ENCODE assay signal across 15 cellular contexts in genomic region chr21:25953659-25954058, GRCh38.
"Had no signal": no experiment of that assay in that cellular context is flagged by ENCODE, and none has a peak within 500 bp of the region (broad histone marks: within the 10 kb centered on the region; RNA-seq: fewer than 3 reads in every experiment).

No MANE protein-coding gene starts in this region.

- H3K27ac ChIP-seq: pancreas had no signal

- H3K4me1 ChIP-seq: left lung, pancreas had no signal

- H3K4me3 ChIP-seq: left lung, mucosa of descending colon, pancreas had no signal

- H3K27me3 ChIP-seq: left lung, pancreas had no signal

- DNase-seq: activated CD4-positive, alpha-beta memory T cell treated with anti-CD3 and anti-CD28 coated beads for 36 hours; activated CD4-positive, CD25-positive, alpha-beta regulatory T cell treated with anti-CD3 and anti-CD28 coated beads, Interleukin-2, amount 50 U/mL, for 72 hours; activated CD8-positive, alpha-beta memory T cell treated with anti-CD3 and anti-CD28 coated beads, Interleukin-2, amount 10 ng/mL, durations not matched to agents 7 days and 5 days; activated naive CD4-positive, alpha-beta T cell treated with anti-CD3 and anti-CD28 coated beads, Interleukin-2, amount 10 ng/mL, durations not matched to agents 7 days and 5 days; activated T-cell treated with anti-CD3 and anti-CD28 coated beads, Interleukin-2, amount 50 U/mL, for 1 hour; effector memory CD4-positive, alpha-beta T cell; islet precursor cell; left lung; mucosa of descending colon; naive thymus-derived CD8-positive, alpha-beta T cell; pancreas; stimulated activated CD4-positive, alpha-beta T cell treated with anti-CD3 and anti-CD28 coated beads, Interleukin-2, amount 100 ng/mL, for 48 hours; T-cell; T-helper 9 cell had no signal

- ATAC-seq: activated CD8-positive, alpha-beta memory T cell treated with anti-CD3 and anti-CD28 coated beads, Interleukin-2, amount 10 ng/mL, durations not matched to agents 7 days and 5 days; left lung; naive thymus-derived CD8-positive, alpha-beta T cell; stimulated activated memory B cell treated with anti-CD40 and anti-IgM and Interleukin-4, amounts not matched to agents 10 μg/mL and 1 μg/mL and 100 μg/mL, for 72 hours; T-cell had no signal

- H3K9me3 ChIP-seq: left lung, mucosa of descending colon, pancreas had no signal
